In the genomic region with DNA sequence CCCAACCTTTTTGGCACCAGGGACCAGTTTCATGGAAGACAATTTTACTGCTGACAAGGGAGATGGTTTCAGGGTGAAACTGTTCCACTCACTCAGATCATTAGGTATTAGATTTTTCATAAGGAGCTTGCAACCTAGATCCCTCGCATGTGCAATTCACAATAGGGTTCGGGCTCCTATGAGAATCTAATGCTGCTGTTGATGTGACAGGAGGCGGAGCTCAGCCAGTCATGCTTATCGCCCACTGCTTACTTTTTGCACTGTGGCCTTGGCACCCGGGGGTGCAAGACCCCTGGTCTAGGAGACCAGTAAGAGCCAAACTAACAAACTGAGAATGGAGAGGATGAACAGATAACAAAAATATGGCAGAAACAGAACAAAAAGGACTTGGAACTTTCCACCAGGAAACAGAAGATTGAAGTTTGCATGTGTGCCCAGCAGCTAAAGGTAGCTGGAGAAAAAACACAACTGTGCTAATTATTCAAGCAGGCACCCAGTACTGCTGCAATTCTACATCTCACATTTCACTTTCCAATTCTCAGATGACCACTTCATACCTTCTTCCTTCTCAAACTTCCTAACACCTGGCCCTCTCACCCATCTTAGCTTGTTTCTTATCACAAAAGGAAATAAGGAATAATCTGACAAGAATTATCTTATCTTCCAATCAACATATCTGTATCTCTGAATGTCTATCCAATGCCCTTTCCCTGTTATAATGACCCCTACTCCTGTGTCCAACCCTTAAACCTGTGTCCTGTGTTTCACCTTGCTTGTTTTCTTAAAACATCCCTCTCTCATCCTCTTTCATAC, we compare ENCODE assay signal across 10 cellular contexts. TPM values are rescaled to one million over a fixed set of nuclear protein-coding genes. Genes with fewer than 3 reads are reported as not detected.
DNase-seq lines count a peak whose midpoint lies in the region; ATAC-seq and TF ChIP-seq lines count a peak whose summit lies in the region.
"Had no signal": no experiment of that assay in that cellular context is flagged by ENCODE, and none has a peak within 500 bp of the region (broad histone marks: within the 10 kb centered on the region; RNA-seq: fewer than 3 reads in every experiment).

No MANE protein-coding gene starts in this region.

- peak; percentile 4 for ATAC-seq in GM19463 (IDR thresholded peaks at IDR 0.05; ENCODE audit: unreplicated experiment)
- no peak for ATAC-seq in T-helper 17 cell
- ATAC-seq in GM21390 (IDR thresholded peaks at IDR 0.05; ENCODE audit: unreplicated experiment) = no peak

- H3K36me3 Mint-ChIP-seq in T-helper 2 cell treated with Interferon-gamma antibody and Interleukin-4, amounts not matched to agents 5 μg/mL and 100 μg/mL, for 36 hours (ENCODE audit: low read depth) = peaks cover 33% of the 10 kb centered on the region
- peaks cover 2% of the 10 kb centered on the region for H3K36me3 Mint-ChIP-seq in T-helper 17 cell (ENCODE audit: low read depth)

- TF ChIP-seq CTCF in neutrophil (IDR thresholded peaks at IDR 0.05) = no peak

- H3K27me3 Mint-ChIP-seq in T-helper 2 cell treated with Interferon-gamma antibody and Interleukin-4, amounts not matched to agents 5 μg/mL and 100 μg/mL, for 36 hours (ENCODE audit: low read depth) = no peaks in the 10 kb centered on the region
- no peaks in the 10 kb centered on the region for H3K27me3 Mint-ChIP-seq in T-helper 17 cell

- H3K4me3 ChIP-seq in neutrophil (ENCODE audit: low read depth in 1 of 2, low read length in 1 of 2) = peak overlapping the region in 1 of 2 experiments; percentile 43

- peak overlapping the region; percentile 22 for H3K27ac Mint-ChIP-seq in T-helper 2 cell treated with Interferon-gamma antibody and Interleukin-4, amounts not matched to agents 5 μg/mL and 100 μg/mL, for 36 hours
- peak overlapping the region; percentile 85 for H3K27ac Mint-ChIP-seq in T-helper 17 cell

- no peaks in the 10 kb centered on the region for H3K27me3 ChIP-seq in neutrophil

- H3K9me3 ChIP-seq in T-helper 17 cell (ENCODE audit: control insufficient read depth, low read length, poor library complexity, severe bottlenecking) (no peaks in the 10 kb centered on the region), neutrophil (no peaks in the 10 kb centered on the region)

- no peaks in the 10 kb centered on the region for H3K36me3 ChIP-seq in neutrophil

- no peak for DNase-seq in T-helper 2 cell treated with Interferon-gamma antibody and Interleukin-4, amounts not matched to agents 5 μg/mL and 100 μg/mL, for 36 hours (ENCODE audit: low spot score)
- DNase-seq in T-helper 2 cell = no peak
- DNase-seq in T-helper 17 cell = no peak
- DNase-seq in NCI-H2227 (lab: John Stamatoyannopoulos, UW; ENCODE audit: unreplicated experiment) = no peak
- no peak for DNase-seq in SIG-M5 treated with dmso at 0.1 percent for 504 hours (lab: John Stamatoyannopoulos, UW; ENCODE audit: unreplicated experiment)
- DNase-seq: stimulated activated CD4-positive, alpha-beta T cell treated with anti-CD3 and anti-CD28 coated beads, Interleukin-15, amount 100 ng/mL, for 24 hours; T1000 had no signal

- H3K9me3 Mint-ChIP-seq in T-helper 2 cell treated with Interferon-gamma antibody and Interleukin-4, amounts not matched to agents 5 μg/mL and 100 μg/mL, for 36 hours = no peaks in the 10 kb centered on the region

- peaks cover 71 to 74% of the 10 kb centered on the region in 2 experiments for H3K4me1 ChIP-seq in neutrophil (ENCODE audit: control insufficient read depth in 1 of 2, insufficient read depth in 1 of 2, low read depth in 1 of 2, low read length in 1 of 2)

- peak overlapping the region; percentile 85 for H3K27ac ChIP-seq in neutrophil

- peak overlapping the region; percentile 2 for H3K4me3 Mint-ChIP-seq in T-helper 2 cell treated with Interferon-gamma antibody and Interleukin-4, amounts not matched to agents 5 μg/mL and 100 μg/mL, for 36 hours
- peak overlapping the region; percentile 47 for H3K4me3 Mint-ChIP-seq in T-helper 17 cell

- H3K4me1 Mint-ChIP-seq in T-helper 2 cell treated with Interferon-gamma antibody and Interleukin-4, amounts not matched to agents 5 μg/mL and 100 μg/mL, for 36 hours (ENCODE audit: low read depth) = peaks cover 43% of the 10 kb centered on the region
- peaks cover 54% of the 10 kb centered on the region for H3K4me1 Mint-ChIP-seq in T-helper 17 cell

RNA-seq across cellular contexts. Expression of gene SP3, which starts 24.8 kb away (rescaled TPM):
- total RNA-seq in T-helper 17 cell = 100 to 1,000 TPM; 123 to 155 TPM
